Comparison of ENCODE assay signal across 10 cellular contexts in genomic region chr3:59374812-59375211, GRCh38.
DNase-seq lines count a peak whose midpoint lies in the region; ATAC-seq and TF ChIP-seq lines count a peak whose summit lies in the region.
"Had no signal": no experiment of that assay in that cellular context is flagged by ENCODE, and none has a peak within 500 bp of the region (broad histone marks: within the 10 kb centered on the region; RNA-seq: fewer than 3 reads in every experiment).

No MANE protein-coding gene starts in this region.

- ATAC-seq in GM18873 (IDR thresholded peaks at IDR 0.05; ENCODE audit: low FRiP score, unreplicated experiment) (peak; percentile 100), GM21737 (IDR thresholded peaks at IDR 0.05; ENCODE audit: unreplicated experiment) (peak; percentile 100), HG03460 (IDR thresholded peaks at IDR 0.05; ENCODE audit: unreplicated experiment) (peak; percentile 100), naive B cell (ENCODE audit: low read depth in 2 of 2) (peak; percentile 96 to 97)

- H3K27me3 Mint-ChIP-seq in naive B cell = no peaks in the 10 kb centered on the region

- no peak overlapping the region for H3K4me3 ChIP-seq in brain microvascular endothelial cell (ENCODE audit: low read depth, low read length)

- peak overlapping the region in 3 of 8 donors; percentile 11 to 17 (median 13) for H3K4me3 Mint-ChIP-seq in naive B cell

- DNase-seq in naive B cell = peak; percentile 32
- DNase-seq in NCI-H187 treated with DMSO at 0.1 percent for 48 hours (lab: John Stamatoyannopoulos, UW) = no peak
- no peak for DNase-seq in LoVo (ENCODE audit: low spot score)
- DNase-seq in brain microvascular endothelial cell = no peak
- no peak for DNase-seq in activated naive CD4-positive, alpha-beta T cell treated with Interleukin-2 at 50 U/mL for 16 hours
- DNase-seq: foreskin melanocyte, NCI-H2081 had no signal

- H3K9me3 Mint-ChIP-seq in naive B cell = no peaks in the 10 kb centered on the region

- H3K4me1 Mint-ChIP-seq in naive B cell = peaks cover 9 to 20% (median 10%) of the 10 kb centered on the region in 3 donors

- peak overlapping the region in 4 of 6 donors; percentile 28 to 87 (median 65) for H3K27ac Mint-ChIP-seq in naive B cell

- H3K27ac ChIP-seq in brain microvascular endothelial cell = no peak overlapping the region

- H3K36me3 ChIP-seq in brain microvascular endothelial cell (replicated peaks) = no peaks in the 10 kb centered on the region

- in situ Hi-C loops in brain microvascular endothelial cell (cut with HindIII; ENCODE audit: low pct_ligation_motif_present, low sequenced_read_pairs) = no loop called here

- H3K36me3 Mint-ChIP-seq in naive B cell = no peaks in the 10 kb centered on the region

- no peak for TF ChIP-seq CTCF in brain microvascular endothelial cell (IDR thresholded peaks at IDR 0.05; ENCODE audit: low read depth, low read length, missing control alignments)

- H3K27me3 ChIP-seq in brain microvascular endothelial cell (replicated peaks) = no peaks in the 10 kb centered on the region
